ENCODE assay signal across 2 cellular contexts in the genomic region with DNA sequence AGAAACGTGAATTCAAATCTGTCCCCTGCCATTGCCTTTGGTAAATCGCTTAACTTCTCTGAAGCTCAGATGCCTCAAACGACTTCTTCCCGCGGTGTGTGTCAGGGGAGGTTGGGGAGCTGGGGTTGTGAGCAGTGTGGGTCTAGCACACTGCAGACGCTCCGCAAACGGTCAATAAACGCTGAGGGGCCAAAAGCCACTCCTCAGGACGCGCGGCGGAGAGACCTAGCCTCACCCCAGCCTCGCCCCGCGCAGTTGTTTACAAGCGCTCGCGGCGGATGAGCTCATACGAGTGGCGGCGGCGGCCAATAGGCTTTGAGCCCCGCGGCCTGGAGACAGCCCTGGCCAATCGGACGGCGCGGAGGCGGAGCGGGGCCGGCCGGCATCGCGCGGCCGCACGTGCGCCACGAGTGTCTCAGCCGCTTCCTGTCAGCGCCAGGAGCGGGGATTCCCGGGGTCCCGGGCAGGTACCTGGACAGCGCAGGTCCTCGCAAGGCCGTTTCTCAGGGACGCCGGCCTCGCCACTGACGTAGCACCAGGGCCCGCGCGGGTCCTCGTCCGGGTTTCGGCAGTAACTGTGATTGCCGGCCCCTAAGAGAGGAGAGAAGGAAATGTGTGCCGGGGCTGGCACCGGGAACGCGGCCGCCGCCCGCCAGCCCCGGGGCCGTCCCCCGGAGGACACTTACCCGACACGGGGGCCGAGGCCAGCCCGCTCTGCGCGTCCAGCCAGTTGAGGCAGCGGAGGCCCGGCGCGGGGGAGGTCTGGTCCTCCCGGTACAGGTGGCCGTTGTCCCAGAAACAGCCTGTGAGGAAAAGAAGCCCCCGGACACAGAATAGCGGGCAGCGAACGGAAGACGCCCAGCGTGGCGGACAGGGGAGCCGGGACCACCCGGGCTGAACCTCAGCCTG.
TF ChIP-seq lines count a peak whose summit lies in the region.

No MANE protein-coding gene starts in this region.

TF ChIP-seq in HEK293T, 16 proteins besides CTCF, POLR2A, EP300 and RAD21 (continued from another document):
- TF ChIP-seq, protein P1, sequence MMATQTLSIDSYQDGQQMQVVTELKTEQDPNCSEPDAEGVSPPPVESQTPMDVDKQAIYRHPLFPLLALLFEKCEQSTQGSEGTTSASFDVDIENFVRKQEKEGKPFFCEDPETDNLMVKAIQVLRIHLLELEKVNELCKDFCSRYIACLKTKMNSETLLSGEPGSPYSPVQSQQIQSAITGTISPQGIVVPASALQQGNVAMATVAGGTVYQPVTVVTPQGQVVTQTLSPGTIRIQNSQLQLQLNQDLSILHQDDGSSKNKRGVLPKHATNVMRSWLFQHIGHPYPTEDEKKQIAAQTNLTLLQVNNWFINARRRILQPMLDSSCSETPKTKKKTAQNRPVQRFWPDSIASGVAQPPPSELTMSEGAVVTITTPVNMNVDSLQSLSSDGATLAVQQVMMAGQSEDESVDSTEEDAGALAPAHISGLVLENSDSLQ (IDR thresholded peaks at IDR 0.05) = no peak
- TF ChIP-seq FOXA1 (IDR thresholded peaks at IDR 0.05) = no peak
- TF ChIP-seq SUZ12 (IDR thresholded peaks at IDR 0.05) = no peak
- peak; percentile 89 for TF ChIP-seq FOXK2 (IDR thresholded peaks at IDR 0.05)
- no peak for TF ChIP-seq TARDBP (IDR thresholded peaks at IDR 0.05)
TF ChIP-seq in HEK293T: peak in this region for 5.

TF ChIP-seq in SK-N-SH, 30 proteins besides CTCF, POLR2A, EP300 and RAD21 (continued from another document):
- TF ChIP-seq, protein P2, sequence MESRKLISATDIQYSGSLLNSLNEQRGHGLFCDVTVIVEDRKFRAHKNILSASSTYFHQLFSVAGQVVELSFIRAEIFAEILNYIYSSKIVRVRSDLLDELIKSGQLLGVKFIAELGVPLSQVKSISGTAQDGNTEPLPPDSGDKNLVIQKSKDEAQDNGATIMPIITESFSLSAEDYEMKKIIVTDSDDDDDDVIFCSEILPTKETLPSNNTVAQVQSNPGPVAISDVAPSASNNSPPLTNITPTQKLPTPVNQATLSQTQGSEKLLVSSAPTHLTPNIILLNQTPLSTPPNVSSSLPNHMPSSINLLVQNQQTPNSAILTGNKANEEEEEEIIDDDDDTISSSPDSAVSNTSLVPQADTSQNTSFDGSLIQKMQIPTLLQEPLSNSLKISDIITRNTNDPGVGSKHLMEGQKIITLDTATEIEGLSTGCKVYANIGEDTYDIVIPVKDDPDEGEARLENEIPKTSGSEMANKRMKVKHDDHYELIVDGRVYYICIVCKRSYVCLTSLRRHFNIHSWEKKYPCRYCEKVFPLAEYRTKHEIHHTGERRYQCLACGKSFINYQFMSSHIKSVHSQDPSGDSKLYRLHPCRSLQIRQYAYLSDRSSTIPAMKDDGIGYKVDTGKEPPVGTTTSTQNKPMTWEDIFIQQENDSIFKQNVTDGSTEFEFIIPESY (IDR thresholded peaks at IDR 0.05; ENCODE audit: borderline replicate concordance, low read depth) = no peak
- TF ChIP-seq JUND (IDR thresholded peaks at IDR 0.05) (no peak), FOSL2 (IDR thresholded peaks at IDR 0.05; ENCODE audit: borderline replicate concordance, low read depth) (no peak), MEF2A (IDR thresholded peaks at IDR 0.05; ENCODE audit: borderline replicate concordance, low read depth) (no peak), RXRA (IDR thresholded peaks at IDR 0.05; ENCODE audit: borderline replicate concordance, low read depth) (no peak), GABPA (IDR thresholded peaks at IDR 0.05; ENCODE audit: low read depth) (no peak), YY1 (IDR thresholded peaks at IDR 0.05; ENCODE audit: low read depth) (no peak), FOXJ3 (CRISPR knock-in tag; IDR thresholded peaks at IDR 0.05) (0 out of 2 replicates have a peak, but pooled peaks have one; percentile 13), SMC3 (IDR thresholded peaks at IDR 0.05; ENCODE audit: low read depth, low read length) (no peak), EZH2phosphoT487 (IDR thresholded peaks at IDR 0.05; ENCODE audit: borderline replicate concordance, low read depth) (no peak), MXI1 (IDR thresholded peaks at IDR 0.05; ENCODE audit: low read depth, low read length) (peak; percentile 99), CHD2 (IDR thresholded peaks at IDR 0.05; ENCODE audit: low read length, partially characterized antibody) (no peak), TAF1 (IDR thresholded peaks at IDR 0.05; ENCODE audit: borderline replicate concordance, low read depth, low read length) (no peak), NRF1 (IDR thresholded peaks at IDR 0.05; ENCODE audit: low read depth, low read length) (peak; percentile 31; the same call in 1 of the 2 replicates), GATA2 (CRISPR knock-in tag; IDR thresholded peaks at IDR 0.05) (no peak), RFX5 (IDR thresholded peaks at IDR 0.05; ENCODE audit: low read length) (peak; percentile 93), NFIC (IDR thresholded peaks at IDR 0.05; ENCODE audit: borderline replicate concordance) (no peak), ELF1 (IDR thresholded peaks at IDR 0.05) (no peak), FOXM1 (IDR thresholded peaks at IDR 0.05; ENCODE audit: low read depth) (no peak), TEAD4 (IDR thresholded peaks at IDR 0.05; ENCODE audit: borderline replicate concordance, insufficient read depth) (no peak), POLR2AphosphoS5 (IDR thresholded peaks at IDR 0.05; ENCODE audit: low read depth, low read length) (no peak), RCOR1 (IDR thresholded peaks at IDR 0.05; ENCODE audit: low read length) (no peak), TCF12 (IDR thresholded peaks at IDR 0.05) (no peak)
- TF ChIP-seq, protein P3, sequence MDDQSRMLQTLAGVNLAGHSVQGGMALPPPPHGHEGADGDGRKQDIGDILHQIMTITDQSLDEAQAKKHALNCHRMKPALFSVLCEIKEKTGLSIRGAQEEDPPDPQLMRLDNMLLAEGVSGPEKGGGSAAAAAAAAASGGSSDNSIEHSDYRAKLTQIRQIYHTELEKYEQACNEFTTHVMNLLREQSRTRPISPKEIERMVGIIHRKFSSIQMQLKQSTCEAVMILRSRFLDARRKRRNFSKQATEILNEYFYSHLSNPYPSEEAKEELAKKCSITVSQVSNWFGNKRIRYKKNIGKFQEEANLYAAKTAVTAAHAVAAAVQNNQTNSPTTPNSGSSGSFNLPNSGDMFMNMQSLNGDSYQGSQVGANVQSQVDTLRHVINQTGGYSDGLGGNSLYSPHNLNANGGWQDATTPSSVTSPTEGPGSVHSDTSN (IDR thresholded peaks at IDR 0.05) = peak; percentile 13; the same call in 1 of the 2 replicates
- TF ChIP-seq, protein P4, sequence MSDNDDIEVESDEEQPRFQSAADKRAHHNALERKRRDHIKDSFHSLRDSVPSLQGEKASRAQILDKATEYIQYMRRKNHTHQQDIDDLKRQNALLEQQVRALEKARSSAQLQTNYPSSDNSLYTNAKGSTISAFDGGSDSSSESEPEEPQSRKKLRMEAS (IDR thresholded peaks at IDR 0.05; ENCODE audit: low read depth) = peak; percentile 99
- TF ChIP-seq, protein P5, sequence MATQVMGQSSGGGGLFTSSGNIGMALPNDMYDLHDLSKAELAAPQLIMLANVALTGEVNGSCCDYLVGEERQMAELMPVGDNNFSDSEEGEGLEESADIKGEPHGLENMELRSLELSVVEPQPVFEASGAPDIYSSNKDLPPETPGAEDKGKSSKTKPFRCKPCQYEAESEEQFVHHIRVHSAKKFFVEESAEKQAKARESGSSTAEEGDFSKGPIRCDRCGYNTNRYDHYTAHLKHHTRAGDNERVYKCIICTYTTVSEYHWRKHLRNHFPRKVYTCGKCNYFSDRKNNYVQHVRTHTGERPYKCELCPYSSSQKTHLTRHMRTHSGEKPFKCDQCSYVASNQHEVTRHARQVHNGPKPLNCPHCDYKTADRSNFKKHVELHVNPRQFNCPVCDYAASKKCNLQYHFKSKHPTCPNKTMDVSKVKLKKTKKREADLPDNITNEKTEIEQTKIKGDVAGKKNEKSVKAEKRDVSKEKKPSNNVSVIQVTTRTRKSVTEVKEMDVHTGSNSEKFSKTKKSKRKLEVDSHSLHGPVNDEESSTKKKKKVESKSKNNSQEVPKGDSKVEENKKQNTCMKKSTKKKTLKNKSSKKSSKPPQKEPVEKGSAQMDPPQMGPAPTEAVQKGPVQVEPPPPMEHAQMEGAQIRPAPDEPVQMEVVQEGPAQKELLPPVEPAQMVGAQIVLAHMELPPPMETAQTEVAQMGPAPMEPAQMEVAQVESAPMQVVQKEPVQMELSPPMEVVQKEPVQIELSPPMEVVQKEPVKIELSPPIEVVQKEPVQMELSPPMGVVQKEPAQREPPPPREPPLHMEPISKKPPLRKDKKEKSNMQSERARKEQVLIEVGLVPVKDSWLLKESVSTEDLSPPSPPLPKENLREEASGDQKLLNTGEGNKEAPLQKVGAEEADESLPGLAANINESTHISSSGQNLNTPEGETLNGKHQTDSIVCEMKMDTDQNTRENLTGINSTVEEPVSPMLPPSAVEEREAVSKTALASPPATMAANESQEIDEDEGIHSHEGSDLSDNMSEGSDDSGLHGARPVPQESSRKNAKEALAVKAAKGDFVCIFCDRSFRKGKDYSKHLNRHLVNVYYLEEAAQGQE (IDR thresholded peaks at IDR 0.05; ENCODE audit: low read depth, low read length) = no peak
- TF ChIP-seq, protein P6, sequence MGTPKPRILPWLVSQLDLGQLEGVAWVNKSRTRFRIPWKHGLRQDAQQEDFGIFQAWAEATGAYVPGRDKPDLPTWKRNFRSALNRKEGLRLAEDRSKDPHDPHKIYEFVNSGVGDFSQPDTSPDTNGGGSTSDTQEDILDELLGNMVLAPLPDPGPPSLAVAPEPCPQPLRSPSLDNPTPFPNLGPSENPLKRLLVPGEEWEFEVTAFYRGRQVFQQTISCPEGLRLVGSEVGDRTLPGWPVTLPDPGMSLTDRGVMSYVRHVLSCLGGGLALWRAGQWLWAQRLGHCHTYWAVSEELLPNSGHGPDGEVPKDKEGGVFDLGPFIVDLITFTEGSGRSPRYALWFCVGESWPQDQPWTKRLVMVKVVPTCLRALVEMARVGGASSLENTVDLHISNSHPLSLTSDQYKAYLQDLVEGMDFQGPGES (IDR thresholded peaks at IDR 0.05; ENCODE audit: low read depth, low read length) = peak; percentile 12; the same call in 1 of the 2 replicates
- TF ChIP-seq, protein P7, sequence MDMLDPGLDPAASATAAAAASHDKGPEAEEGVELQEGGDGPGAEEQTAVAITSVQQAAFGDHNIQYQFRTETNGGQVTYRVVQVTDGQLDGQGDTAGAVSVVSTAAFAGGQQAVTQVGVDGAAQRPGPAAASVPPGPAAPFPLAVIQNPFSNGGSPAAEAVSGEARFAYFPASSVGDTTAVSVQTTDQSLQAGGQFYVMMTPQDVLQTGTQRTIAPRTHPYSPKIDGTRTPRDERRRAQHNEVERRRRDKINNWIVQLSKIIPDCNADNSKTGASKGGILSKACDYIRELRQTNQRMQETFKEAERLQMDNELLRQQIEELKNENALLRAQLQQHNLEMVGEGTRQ (IDR thresholded peaks at IDR 0.05; ENCODE audit: borderline replicate concordance, low read depth, low read length) = no peak
